ENCODE assay signal across 24 cellular contexts in genomic region chr22:46945481-46945880, GRCh38.
"Had no signal": no experiment of that assay in that cellular context is flagged by ENCODE, and none has a peak within 500 bp of the region (broad histone marks: within the 10 kb centered on the region; RNA-seq: fewer than 3 reads in every experiment).

No MANE protein-coding gene starts in this region.

- H2AFZ ChIP-seq: hepatocyte had no signal

- H3K27me3 ChIP-seq: esophagus muscularis mucosa, foreskin keratinocyte, gastroesophageal sphincter, heart left ventricle, hepatocyte, left lung, neutrophil, pancreas, right lobe of liver, tibial nerve, upper lobe of left lung had no signal

- H3K27me3 Mint-ChIP-seq: dendritic cell treated with granulocyte-macrophage colony-stimulating factor and Interleukin-4, amounts not matched to agents 40 ng/mL and 50 ng/mL, for 4 days; naive thymus-derived CD8-positive, alpha-beta T cell; stimulated activated naive B cell treated with anti-CD40 and anti-IgM and Interleukin-4, amounts not matched to agents 10 μg/mL and 1 μg/mL and 100 μg/mL, for 72 hours; stimulated activated naive CD8-positive, alpha-beta T cell treated with anti-CD3 and anti-CD28 coated beads, Interleukin-15, Interleukin-2, amounts not matched to agents 100 ng/mL and 50 ng/mL, for 24 hours had no signal

- H3K27ac Mint-ChIP-seq: dendritic cell treated with granulocyte-macrophage colony-stimulating factor and Interleukin-4, amounts not matched to agents 40 ng/mL and 50 ng/mL, for 4 days; stimulated activated naive B cell treated with anti-CD40 and anti-IgM and Interleukin-4, amounts not matched to agents 10 μg/mL and 1 μg/mL and 100 μg/mL, for 72 hours; stimulated activated naive CD8-positive, alpha-beta T cell treated with anti-CD3 and anti-CD28 coated beads, Interleukin-15, Interleukin-2, amounts not matched to agents 100 ng/mL and 50 ng/mL, for 24 hours had no signal

- H3K4me3 Mint-ChIP-seq: dendritic cell treated with granulocyte-macrophage colony-stimulating factor and Interleukin-4, amounts not matched to agents 40 ng/mL and 50 ng/mL, for 4 days; naive thymus-derived CD8-positive, alpha-beta T cell; stimulated activated naive B cell treated with anti-CD40 and anti-IgM and Interleukin-4, amounts not matched to agents 10 μg/mL and 1 μg/mL and 100 μg/mL, for 72 hours; stimulated activated naive CD8-positive, alpha-beta T cell treated with anti-CD3 and anti-CD28 coated beads, Interleukin-15, Interleukin-2, amounts not matched to agents 100 ng/mL and 50 ng/mL, for 24 hours had no signal

- H3K4me1 ChIP-seq: esophagus muscularis mucosa, foreskin keratinocyte, gastroesophageal sphincter, pancreas, right lobe of liver had no signal

- H3K36me3 ChIP-seq: pancreas, right lobe of liver, thoracic aorta had no signal

- H3K27ac ChIP-seq: esophagus muscularis mucosa, foreskin keratinocyte, gastroesophageal sphincter, heart left ventricle, hepatocyte, left lung, neutrophil, pancreas, right lobe of liver, thoracic aorta, tibial nerve, upper lobe of left lung had no signal

- H3K4me3 ChIP-seq: esophagus muscularis mucosa, gastroesophageal sphincter, heart left ventricle, hepatocyte, left lung, pancreas, right lobe of liver, thoracic aorta, tibial nerve, upper lobe of left lung had no signal

- H3K79me2 ChIP-seq: hepatocyte had no signal

- H3K9me3 Mint-ChIP-seq: dendritic cell treated with granulocyte-macrophage colony-stimulating factor and Interleukin-4, amounts not matched to agents 40 ng/mL and 50 ng/mL, for 4 days; naive thymus-derived CD8-positive, alpha-beta T cell; stimulated activated naive B cell treated with anti-CD40 and anti-IgM and Interleukin-4, amounts not matched to agents 10 μg/mL and 1 μg/mL and 100 μg/mL, for 72 hours; stimulated activated naive CD8-positive, alpha-beta T cell treated with anti-CD3 and anti-CD28 coated beads, Interleukin-15, Interleukin-2, amounts not matched to agents 100 ng/mL and 50 ng/mL, for 24 hours had no signal

- DNase-seq: effector CD8-positive, alpha-beta T cell; foreskin keratinocyte; heart left ventricle; kidney; left lung; mesenchymal stem cell; naive thymus-derived CD8-positive, alpha-beta T cell; nephron progenitor cell; pancreas; retina; right lobe of liver; small intestine; stimulated activated CD4-positive, alpha-beta T cell treated with anti-CD3 and anti-CD28 coated beads, Interleukin-15, amount 100 ng/mL, for 24 hours; stimulated activated CD4-positive, alpha-beta T cell treated with anti-CD3 and anti-CD28 coated beads, Interleukin-2, amount 100 ng/mL, for 48 hours; stimulated activated naive B cell treated with anti-CD40 and anti-IgM and Interleukin-4, amounts not matched to agents 10 μg/mL and 1 μg/mL and 100 μg/mL, for 72 hours; upper lobe of left lung had no signal

- H3K9me3 ChIP-seq: esophagus muscularis mucosa, gastroesophageal sphincter, heart left ventricle, left lung, neutrophil, pancreas, right lobe of liver, thoracic aorta, tibial nerve, upper lobe of left lung had no signal

- ATAC-seq: foreskin keratinocyte; gastroesophageal sphincter; heart left ventricle; left lung; naive thymus-derived CD8-positive, alpha-beta T cell; pancreas; right lobe of liver; stimulated activated naive B cell treated with anti-CD40 and anti-IgM and Interleukin-4, amounts not matched to agents 10 μg/mL and 1 μg/mL and 100 μg/mL, for 72 hours had no signal

- H3K4me2 ChIP-seq: hepatocyte had no signal
